Comparison of ENCODE assay signal across 21 cellular contexts in genomic region chr6:76516924-76517323, GRCh38.
"Had no signal": no experiment of that assay in that cellular context is flagged by ENCODE, and none has a peak within 500 bp of the region (broad histone marks: within the 10 kb centered on the region; RNA-seq: fewer than 3 reads in every experiment).

No MANE protein-coding gene starts in this region.

- H3K4me3 ChIP-seq: MG63, SJSA1, SK-N-MC had no signal

- FAIRE-seq: HepG2, RCC 7860 had no signal

- H3K27me3 ChIP-seq: MG63, SJSA1 had no signal

- ATAC-seq: HepG2 had no signal

- H3K36me3 ChIP-seq: MG63, SJSA1 had no signal

- H3K27ac ChIP-seq: SJSA1, SK-N-MC had no signal

- H3K9me3 ChIP-seq: MG63 had no signal

- H3K4me1 ChIP-seq: SJSA1 had no signal

- DNase-seq: IMR-90, Karpas-422, KG1, MG63, NCI-H1092 treated with DMSO at 0.1 percent for 48 hours, NCI-H1436, NCI-H187, NCI-H2029, NCI-H2081 treated with DMSO at 0.1 percent for 48 hours, NCI-H2171, NCI-H524, NCI-H526 treated with DMSO at 0.1 percent for 48 hours, NCI-H748 treated with DMSO at 0.1 percent for 48 hours, Right ventricle myocardium superior, RPMI8226, SIG-M5, T-helper 2 cell had no signal
